In genomic region chr10:86521620-86522384, GRCh38 we compare ENCODE assay signal across 1 cellular context.
TF ChIP-seq lines count a peak whose summit lies in the region.

TSS of gene WAPL (minus strand) at chr10:86521792. CDS start at chr10:86518069, 3,723 bp downstream.

TF ChIP-seq in HepG2, 621 proteins besides CTCF, POLR2A, EP300 and RAD21 (continued from another document and continues in another):
- TF ChIP-seq FUBP1 (CRISPR knock-in tag; IDR thresholded peaks at IDR 0.05; ENCODE audit: borderline replicate concordance) (no peak), PHF8 (CRISPR knock-in tag; IDR thresholded peaks at IDR 0.05) (peak; percentile 90), THYN1 (CRISPR knock-in tag; IDR thresholded peaks at IDR 0.05; ENCODE audit: borderline replicate concordance, low read depth) (no peak), ZNF562 (CRISPR knock-in tag; IDR thresholded peaks at IDR 0.05; ENCODE audit: borderline replicate concordance) (no peak), ZNF737 (CRISPR knock-in tag; IDR thresholded peaks at IDR 0.05; ENCODE audit: borderline replicate concordance) (no peak), MED13 (CRISPR knock-in tag; IDR thresholded peaks at IDR 0.05) (no peak; the same call in 1 of the 2 replicates), HOXA9 (CRISPR knock-in tag; IDR thresholded peaks at IDR 0.05; ENCODE audit: borderline replicate concordance) (peak; percentile 91), ZNF576 (CRISPR knock-in tag; IDR thresholded peaks at IDR 0.05) (no peak), ZNF143 (CRISPR knock-in tag; IDR thresholded peaks at IDR 0.05) (peak; percentile 94), CBFB (CRISPR knock-in tag; IDR thresholded peaks at IDR 0.05) (peak; percentile 55; the same call in 1 of the 2 replicates), KLF12 (CRISPR knock-in tag; IDR thresholded peaks at IDR 0.05; ENCODE audit: borderline replicate concordance) (peak; percentile 73; the same call in 1 of the 2 replicates), SALL1 (CRISPR knock-in tag; IDR thresholded peaks at IDR 0.05) (peak; percentile 77), DBP (CRISPR knock-in tag; IDR thresholded peaks at IDR 0.05; ENCODE audit: not compliant biosample characterization) (no peak), ZIK1 (CRISPR knock-in tag; IDR thresholded peaks at IDR 0.05; ENCODE audit: borderline replicate concordance, low read depth) (no peak), ZNF850 (CRISPR knock-in tag; conservative IDR thresholded peaks at IDR 0.05) (no peak), TBP (CRISPR knock-in tag; IDR thresholded peaks at IDR 0.05) (peak; percentile 70; the same call in 1 of the 2 replicates), GMEB1 (CRISPR knock-in tag; IDR thresholded peaks at IDR 0.05; ENCODE audit: borderline replicate concordance) (peak; percentile 91), ZSCAN22 (CRISPR knock-in tag; IDR thresholded peaks at IDR 0.05) (0 out of 2 replicates have a peak, but pooled peaks have one; percentile 30), SNAPC2 (CRISPR knock-in tag; IDR thresholded peaks at IDR 0.05) (no peak), NR2F2 (IDR thresholded peaks at IDR 0.05; ENCODE audit: borderline replicate concordance, low read depth) (no peak; the same call in 1 of the 2 replicates), AFF4 (CRISPR knock-in tag; IDR thresholded peaks at IDR 0.05) (0 out of 2 replicates have a peak, but pooled peaks have one; percentile 47), NCOR1 (IDR thresholded peaks at IDR 0.05; ENCODE audit: borderline replicate concordance, low read length) (no peak), ZNF558 (CRISPR knock-in tag; IDR thresholded peaks at IDR 0.05; ENCODE audit: borderline replicate concordance) (peak; percentile 62; the same call in 1 of the 2 replicates), NR0B2 (CRISPR knock-in tag; IDR thresholded peaks at IDR 0.05) (peak; percentile 32; the same call in 1 of the 2 replicates), ZNF142 (CRISPR knock-in tag; IDR thresholded peaks at IDR 0.05) (peak; percentile 78; the same call in 1 of the 2 replicates), BCLAF1 (IDR thresholded peaks at IDR 0.05) (no peak), ZNF180 (CRISPR knock-in tag; IDR thresholded peaks at IDR 0.05; ENCODE audit: borderline replicate concordance, low read depth) (no peak), ZNF503 (CRISPR knock-in tag; IDR thresholded peaks at IDR 0.05) (no peak), ZSCAN30 (CRISPR knock-in tag; IDR thresholded peaks at IDR 0.05) (no peak), MTF1 (CRISPR knock-in tag; IDR thresholded peaks at IDR 0.05) (no peak), ADNP (CRISPR knock-in tag; IDR thresholded peaks at IDR 0.05) (no peak), HNRNPH1 (optimal IDR thresholded peaks at IDR 0.05; ENCODE audit: low read depth, low read length) (no peak), ZNF639 (CRISPR knock-in tag; conservative IDR thresholded peaks at IDR 0.05) (peak; percentile 85), ZNF354B (CRISPR knock-in tag; IDR thresholded peaks at IDR 0.05) (no peak)
